Comparison of ENCODE assay signal across 8 cellular contexts in genomic region chr3:46960081-46960701, GRCh38. TPM values are rescaled to one million over a fixed set of nuclear protein-coding genes. Genes with fewer than 3 reads are reported as not detected.
A peak's percentile ranks its signal among the peaks of the same experiment; 100 is the strongest.
DNase-seq lines count a peak whose midpoint lies in the region; ATAC-seq lines count a peak whose summit lies in the region.

No MANE protein-coding gene starts in this region.

- CTCF ChIA-PET in naive thymus-derived CD4-positive, alpha-beta T cell (lab: Charles Lee), result interaction anchor here (1.0 kb wide), 1 partner anchor 9 kb away, joined by 3 read pairs; no protein-coding TSS in a partner anchor

- no peaks in the 10 kb centered on the region for H3K9me3 ChIP-seq in naive thymus-derived CD4-positive, alpha-beta T cell (ENCODE audit: control insufficient read depth in 2 of 3, low read length in 3 of 3)

- peaks cover 42 to 69% of the 10 kb centered on the region in 2 donors for H3K4me1 ChIP-seq in naive thymus-derived CD4-positive, alpha-beta T cell (ENCODE audit: control insufficient read depth in 2 of 2, insufficient read depth in 2 of 2, low read length in 2 of 2)

- no peak overlapping the region for H3K4me3 ChIP-seq in naive thymus-derived CD4-positive, alpha-beta T cell (ENCODE audit: low read length)

- H3K4me3 Mint-ChIP-seq in naive thymus-derived CD4-positive, alpha-beta T cell, result peak overlapping the region in 8 of 10 donors; percentile 4 to 58 (median 33)

- no peaks in the 10 kb centered on the region for H3K27me3 ChIP-seq in naive thymus-derived CD4-positive, alpha-beta T cell (ENCODE audit: control insufficient read depth in 2 of 2, insufficient read depth in 2 of 2, low read length in 2 of 2)

- H3K27ac Mint-ChIP-seq in naive thymus-derived CD4-positive, alpha-beta T cell, result peak overlapping the region; percentile 0 to 85 (median 61)

- H3K4me1 Mint-ChIP-seq in naive thymus-derived CD4-positive, alpha-beta T cell, result peaks cover 48 to 87% (median 75%) of the 10 kb centered on the region in 7 donors

- POLR2A ChIA-PET in naive thymus-derived CD4-positive, alpha-beta T cell (lab: Charles Lee), result interaction anchor here (0.8 kb wide), 1 partner anchor 9 kb away, joined by 3 read pairs; no protein-coding TSS in a partner anchor

- no peaks in the 10 kb centered on the region for H3K36me3 ChIP-seq in naive thymus-derived CD4-positive, alpha-beta T cell (ENCODE audit: control insufficient read depth in 2 of 3, insufficient read depth in 3 of 3, low read length in 3 of 3)

- no peak overlapping the region for H3K27ac ChIP-seq in naive thymus-derived CD4-positive, alpha-beta T cell (ENCODE audit: low read depth, low read length)

- H3K27me3 Mint-ChIP-seq in naive thymus-derived CD4-positive, alpha-beta T cell, result no peaks in the 10 kb centered on the region

- ATAC-seq in naive thymus-derived CD4-positive, alpha-beta T cell, result peak; percentile 36
- ATAC-seq in HG03280 (IDR thresholded peaks at IDR 0.05; ENCODE audit: unreplicated experiment), result no peak

- DNase-seq in CD1c-positive myeloid dendritic cell (ENCODE audit: extremely low spot score) (peak; percentile 62), M059J (ENCODE audit: low read depth) (peak; percentile 22), dermis blood vessel endothelial cell (peak; percentile 95), OCI-M2 (lab: John Stamatoyannopoulos, UW; ENCODE audit: unreplicated experiment) (no peak), DMS114 treated with DMSO at 0.1 percent for 48 hours (lab: John Stamatoyannopoulos, UW; ENCODE audit: unreplicated experiment) (no peak)
- DNase-seq in naive thymus-derived CD4-positive, alpha-beta T cell, result no peak
- DNase-seq in stimulated activated naive CD4-positive, alpha-beta T cell (lab: John Stamatoyannopoulos, UW), result no peak

- intact Hi-C loops in naive thymus-derived CD4-positive, alpha-beta T cell (cut with micrococcal nuclease), result no loop called here

- H3K36me3 Mint-ChIP-seq in naive thymus-derived CD4-positive, alpha-beta T cell, result peaks cover 0 to 15% (median 12%) of the 10 kb centered on the region in 5 donors

- H3K9me3 Mint-ChIP-seq in naive thymus-derived CD4-positive, alpha-beta T cell, result no peaks in the 10 kb centered on the region

RNA-seq across cellular contexts. Expression of gene CCDC12, which starts 16.4 kb away (rescaled TPM):
- total RNA-seq in M059J (2014; rRNA removed; shearing (Covaris generic)), result 16.4 and 25.6 TPM in 2 replicates
- 22.7 and 44.6 TPM in 2 replicates for total RNA-seq in dermis blood vessel endothelial cell
- total RNA-seq in naive thymus-derived CD4-positive, alpha-beta T cell, result 10 to 100 TPM; 51.6 to 61.5 (median 56.9) TPM
- 100 to 1,000 TPM in 1 of 2 donors, 10 to 100 TPM in 1; 88.2 to 115 TPM for polyA plus RNA-seq in naive thymus-derived CD4-positive, alpha-beta T cell

RNA-seq across cellular contexts. Expression of gene NBEAL2, which starts 19.3 kb away (rescaled TPM):
- 1.5 and 3.5 TPM in 2 replicates for total RNA-seq in M059J (2014; rRNA removed; shearing (Covaris generic))
- total RNA-seq in dermis blood vessel endothelial cell, result 30.6 and 52.2 TPM in 2 replicates
- total RNA-seq in naive thymus-derived CD4-positive, alpha-beta T cell, result 100 to 1,000 TPM in 2 of 5 experiments, 10 to 100 TPM in 3; 48.8 to 289 (median 94.0) TPM
- 1 to 10 TPM; 1.7 to 4.9 TPM for polyA plus RNA-seq in naive thymus-derived CD4-positive, alpha-beta T cell

Comparison
In these comparisons a context has a peak if more than half of its experiments do, and no peak if none do; other contexts are left out.
1. DNase-seq: peak in CD1c-positive myeloid dendritic cell (single experiment), M059J (single experiment) and dermis blood vessel endothelial cell (single experiment); none in naive thymus-derived CD4-positive, alpha-beta T cell (0 of 9), OCI-M2 (single experiment), stimulated activated naive CD4-positive, alpha-beta T cell (0 of 6) and DMS114 treated with DMSO at 0.1 percent for 48 hours (single experiment).